21 cellular contexts compared by ENCODE assay signal in the genomic region with DNA sequence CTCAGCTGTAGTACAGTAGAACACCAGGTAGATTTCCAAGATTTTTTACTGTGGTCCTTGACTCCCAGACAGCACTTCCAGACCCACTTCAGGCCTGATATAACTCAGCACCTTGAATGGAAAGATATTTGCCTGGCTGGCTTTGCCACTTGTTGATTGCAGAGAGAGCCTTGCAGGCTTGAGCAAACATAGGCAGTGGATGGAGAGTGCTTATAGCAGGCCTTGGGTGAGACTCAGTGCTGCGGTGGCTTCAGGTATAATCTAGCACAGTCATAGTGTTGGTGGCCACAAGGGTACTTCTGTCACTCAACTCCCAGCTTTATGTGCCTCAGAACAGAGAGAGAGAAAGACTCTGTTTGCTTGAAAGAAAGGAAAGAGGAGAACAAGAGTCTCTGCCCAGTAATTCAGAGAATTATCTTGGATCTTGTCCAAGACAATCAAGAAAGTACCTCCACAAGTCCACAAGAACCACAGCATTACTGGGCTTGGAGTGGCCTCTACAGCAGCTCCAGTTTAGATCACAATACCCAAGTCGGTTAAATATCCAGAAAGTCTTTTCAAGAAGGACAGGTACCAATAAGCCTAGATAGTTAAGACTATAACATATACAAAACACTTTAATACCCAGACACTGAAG.
"Had no signal": no experiment of that assay in that cellular context is flagged by ENCODE, and none has a peak within 500 bp of the region (broad histone marks: within the 10 kb centered on the region; RNA-seq: fewer than 3 reads in every experiment).

No MANE protein-coding gene starts in this region.

- H3K36me3 ChIP-seq: MG63, SJSA1 had no signal

- DNase-seq: KBM-7, MG63, NCI-H1092, NCI-H1105 treated with DMSO at 0.1 percent for 48 hours, NCI-H1417 treated with DMSO at 0.1 percent for 48 hours, NCI-H146, NCI-H1694 treated with DMSO at 0.1 percent for 48 hours, NCI-H1930, NCI-H2081, NCI-H2107, NCI-H2227 treated with DMSO at 0.1 percent for 48 hours, NCI-H524, NCI-H526 treated with DMSO at 0.1 percent for 48 hours, NCI-H748 treated with DMSO at 0.1 percent for 48 hours, Right ventricle myocardium superior, RPMI8226, SIG-M5, SW 1271 had no signal

- H3K9me3 ChIP-seq: MG63, SJSA1 had no signal

- H3K27ac ChIP-seq: HL-60, SJSA1, SK-N-MC had no signal

- H3K4me1 ChIP-seq: SJSA1 had no signal

- H3K4me3 ChIP-seq: MG63, SJSA1, SK-N-MC had no signal

- H3K27me3 ChIP-seq: MG63, SJSA1 had no signal
